In genomic region chr5:45696206-45696836, GRCh38 we compare ENCODE assay signal across 9 cellular contexts. TPM values are rescaled to one million over a fixed set of nuclear protein-coding genes. Genes with fewer than 3 reads are reported as not detected.
DNase-seq lines count a peak whose midpoint lies in the region; ATAC-seq, FAIRE-seq and TF ChIP-seq lines count a peak whose summit lies in the region.
"Had no signal": no experiment of that assay in that cellular context is flagged by ENCODE, and none has a peak within 500 bp of the region (broad histone marks: within the 10 kb centered on the region; RNA-seq: fewer than 3 reads in every experiment).

HCN1 (minus strand) TSS chr5:45696380.

- ATAC-seq in omental fat pad (ENCODE audit: low FRiP score): peak; percentile 99

- peaks cover 11% of the 10 kb centered on the region for H3K27me3 Mint-ChIP-seq in activated T-helper 2 cell treated with anti-CD3 and anti-CD28 coated beads, Interferon-gamma antibody, Interleukin-2, Interleukin-4, amounts not matched to agents 10 μg/mL and 5 μg/mL and 100 μg/mL, durations not matched to agents 14 hours and 24 hours and 36 hours (ENCODE audit: low read depth)
- peaks cover 5% of the 10 kb centered on the region for H3K27me3 Mint-ChIP-seq in glutamatergic neuron (ENCODE audit: unreplicated experiment)

- FAIRE-seq in urothelium cell line (lab: Jason Lieb, UNC): peak; percentile 81

- intact Hi-C loops in activated T-helper 2 cell treated with anti-CD3 and anti-CD28 coated beads, Interferon-gamma antibody, Interleukin-2, Interleukin-4, amounts not matched to agents 10 μg/mL and 5 μg/mL and 100 μg/mL, durations not matched to agents 14 hours and 24 hours and 36 hours (cut with micrococcal nuclease): no loop called here

- DNase-seq in DMS53 (lab: John Stamatoyannopoulos, UW) (peak; percentile 61), GOT3 (lab: John Stamatoyannopoulos, UW) (peak; percentile 6), NCI-H2081 (lab: John Stamatoyannopoulos, UW) (peak; percentile 85 to 89), glutamatergic neuron (peak; percentile 94), omental fat pad (ENCODE audit: low spot score) (peak; percentile 31), urothelium cell line (ENCODE audit: low spot score) (peak; percentile 90), SKM-1 treated with dmso at 0.1 percent for 144 hours (lab: John Stamatoyannopoulos, UW; ENCODE audit: unreplicated experiment) (no peak)
- DNase-seq in activated T-helper 2 cell treated with anti-CD3 and anti-CD28 coated beads, Interferon-gamma antibody, Interleukin-2, Interleukin-4, amounts not matched to agents 10 μg/mL and 5 μg/mL and 100 μg/mL, durations not matched to agents 14 hours and 24 hours and 36 hours (ENCODE audit: low spot score): peak; percentile 23

- no peak within 1 kb of the TSS for H3K4me3 Mint-ChIP-seq in activated T-helper 2 cell treated with anti-CD3 and anti-CD28 coated beads, Interferon-gamma antibody, Interleukin-2, Interleukin-4, amounts not matched to agents 10 μg/mL and 5 μg/mL and 100 μg/mL, durations not matched to agents 14 hours and 24 hours and 36 hours (ENCODE audit: low read depth)
- peak within 1 kb of the TSS; percentile 89 for H3K4me3 Mint-ChIP-seq in glutamatergic neuron (ENCODE audit: unreplicated experiment)

- H3K27ac Mint-ChIP-seq in activated T-helper 2 cell treated with anti-CD3 and anti-CD28 coated beads, Interferon-gamma antibody, Interleukin-2, Interleukin-4, amounts not matched to agents 10 μg/mL and 5 μg/mL and 100 μg/mL, durations not matched to agents 14 hours and 24 hours and 36 hours: no peak within 1 kb of the TSS
- no peak within 1 kb of the TSS for H3K27ac Mint-ChIP-seq in glutamatergic neuron (ENCODE audit: unreplicated experiment)

- peaks cover 2% of the 10 kb centered on the region for H3K4me1 Mint-ChIP-seq in activated T-helper 2 cell treated with anti-CD3 and anti-CD28 coated beads, Interferon-gamma antibody, Interleukin-2, Interleukin-4, amounts not matched to agents 10 μg/mL and 5 μg/mL and 100 μg/mL, durations not matched to agents 14 hours and 24 hours and 36 hours (ENCODE audit: low read depth)
- H3K4me1 Mint-ChIP-seq in glutamatergic neuron (ENCODE audit: low read depth, unreplicated experiment): peaks cover 16% of the 10 kb centered on the region

- TF ChIP-seq CTCF in glutamatergic neuron (IDR thresholded peaks at IDR 0.05; ENCODE audit: partially characterized antibody, unreplicated experiment) (peak; percentile 74), omental fat pad (IDR thresholded peaks at IDR 0.05) (no peak)

- H3K36me3 Mint-ChIP-seq in activated T-helper 2 cell treated with anti-CD3 and anti-CD28 coated beads, Interferon-gamma antibody, Interleukin-2, Interleukin-4, amounts not matched to agents 10 μg/mL and 5 μg/mL and 100 μg/mL, durations not matched to agents 14 hours and 24 hours and 36 hours (ENCODE audit: low read depth): no peaks in the 10 kb centered on the region
- no peaks in the 10 kb centered on the region for H3K36me3 Mint-ChIP-seq in glutamatergic neuron (ENCODE audit: unreplicated experiment)

- peaks cover 8% of the 10 kb centered on the region for H3K9me3 Mint-ChIP-seq in activated T-helper 2 cell treated with anti-CD3 and anti-CD28 coated beads, Interferon-gamma antibody, Interleukin-2, Interleukin-4, amounts not matched to agents 10 μg/mL and 5 μg/mL and 100 μg/mL, durations not matched to agents 14 hours and 24 hours and 36 hours
- H3K9me3 Mint-ChIP-seq in glutamatergic neuron (ENCODE audit: unreplicated experiment): peaks cover 2% of the 10 kb centered on the region

RNA-seq across cellular contexts. Expression of gene HCN1, which starts in this region (rescaled TPM):
- not detected in 2 replicates for total RNA-seq in activated T-helper 2 cell treated with anti-CD3 and anti-CD28 coated beads, Interferon-gamma antibody, Interleukin-2, Interleukin-4, amounts not matched to agents 10 μg/mL and 5 μg/mL and 100 μg/mL, durations not matched to agents 14 hours and 24 hours and 36 hours
- total RNA-seq in glutamatergic neuron (ENCODE audit: unreplicated experiment) (0.56 TPM), omental fat pad (under 1 TPM in 3 of 4 donors, not detected in 1; 0.09 to 0.48 (median 0.13) TPM)
- total RNA-seq: M059J had no signal

Comparison
In these comparisons a context has a peak if more than half of its experiments do, and no peak if none do; other contexts are left out.
1. Peak in DNase-seq in activated T-helper 2 cell treated with anti-CD3 and anti-CD28 coated beads, Interferon-gamma antibody, Interleukin-2, Interleukin-4, amounts not matched to agents 10 μg/mL and 5 μg/mL and 100 μg/mL, durations not matched to agents 14 hours and 24 hours and 36 hours; RNA of the gene not detected or under 1 TPM.
2. Peak in DNase-seq in glutamatergic neuron; RNA of the gene not detected or under 1 TPM.
3. Peak in DNase-seq and ATAC-seq in omental fat pad; RNA of the gene not detected or under 1 TPM.